9 cellular contexts compared by ENCODE assay signal in the genomic region with DNA sequence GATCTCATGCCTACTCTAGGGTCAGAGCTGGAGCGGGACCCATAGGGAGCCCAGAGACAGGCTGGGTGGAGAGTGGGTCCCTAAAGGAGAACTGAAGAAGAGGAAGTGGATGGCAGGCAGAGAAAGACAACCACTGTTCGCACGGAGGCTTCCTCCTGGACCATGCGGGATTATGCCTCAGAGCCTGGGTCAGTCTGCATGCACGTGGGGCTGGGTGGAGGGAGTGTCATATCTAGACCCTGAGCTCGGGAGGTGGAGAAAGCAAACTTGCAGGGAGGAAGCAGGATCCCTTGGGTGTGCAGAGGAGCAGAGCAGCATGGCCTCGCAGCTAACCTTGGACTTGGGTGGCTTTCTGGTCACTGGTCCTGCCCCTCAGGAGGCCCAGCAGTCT.
DNase-seq lines count a peak whose midpoint lies in the region; ATAC-seq and TF ChIP-seq lines count a peak whose summit lies in the region.
"Had no signal": no experiment of that assay in that cellular context is flagged by ENCODE, and none has a peak within 500 bp of the region (broad histone marks: within the 10 kb centered on the region; RNA-seq: fewer than 3 reads in every experiment).

No MANE protein-coding gene starts in this region.

- no peak overlapping the region for H3K4me3 Mint-ChIP-seq in activated T-cell treated with anti-CD3 and anti-CD28 coated beads, Interleukin-2, amount 50 U/mL, for 24 hours

- H3K36me3 Mint-ChIP-seq in activated T-cell treated with anti-CD3 and anti-CD28 coated beads, Interleukin-2, amount 50 U/mL, for 24 hours (ENCODE audit: low read depth): peaks cover 5% of the 10 kb centered on the region

- no peaks in the 10 kb centered on the region for H3K27me3 ChIP-seq in upper lobe of left lung

- WGBS in upper lobe of left lung, 2 donors: 57 to 63% methylated on average over 6 to 7 of the region's 7 CpGs

- H3K9me3 Mint-ChIP-seq in activated T-cell treated with anti-CD3 and anti-CD28 coated beads, Interleukin-2, amount 50 U/mL, for 24 hours: no peaks in the 10 kb centered on the region

- TF ChIP-seq POLR2A in upper lobe of left lung (IDR thresholded peaks at IDR 0.05): no peak

- H3K27ac Mint-ChIP-seq in activated T-cell treated with anti-CD3 and anti-CD28 coated beads, Interleukin-2, amount 50 U/mL, for 24 hours: peak overlapping the region; percentile 84

- H3K27me3 Mint-ChIP-seq in activated T-cell treated with anti-CD3 and anti-CD28 coated beads, Interleukin-2, amount 50 U/mL, for 24 hours: no peaks in the 10 kb centered on the region

- H3K4me3 ChIP-seq in upper lobe of left lung: no peak overlapping the region
- H3K4me3 ChIP-seq in foreskin fibroblast (ENCODE audit: low read depth in 1 of 2, low read length in 2 of 2): no peak overlapping the region

- peaks cover 29% of the 10 kb centered on the region for H3K4me1 Mint-ChIP-seq in activated T-cell treated with anti-CD3 and anti-CD28 coated beads, Interleukin-2, amount 50 U/mL, for 24 hours (ENCODE audit: low read depth)

- H3K27ac ChIP-seq in upper lobe of left lung: peak overlapping the region in 3 of 4 donors; percentile 49 to 78 (median 57)

- DNase-seq in activated T-cell treated with anti-CD3 and anti-CD28 coated beads, Interleukin-2, amount 50 U/mL, for 24 hours: peak; percentile 37
- DNase-seq in activated T-cell treated with anti-CD3 and anti-CD28 coated beads, Interleukin-2, amount 50 U/mL, for 1 hour: no peak
- DNase-seq in SKM-1 (lab: John Stamatoyannopoulos, UW; ENCODE audit: unreplicated experiment) (peak; percentile 81), hippocampal formation (lab: John Stamatoyannopoulos, UW) (peak; percentile 24 to 47), upper lobe of left lung (peak in 1 of 2 donors; percentile 73), T-helper 9 cell (no peak), foreskin fibroblast (no peak), HuH-7.5 (ENCODE audit: low spot score) (no peak)
- DNase-seq: NCI-H1092 had no signal

- peak; percentile 84 to 86 for ATAC-seq in upper lobe of left lung (ENCODE audit: low FRiP score in 2 of 2)

- no peaks in the 10 kb centered on the region for H3K9me3 ChIP-seq in upper lobe of left lung

- H3K4me1 ChIP-seq in upper lobe of left lung: peaks cover 0 to 9% (median 6%) of the 10 kb centered on the region in 4 donors

- H3K36me3 ChIP-seq in upper lobe of left lung: no peaks in the 10 kb centered on the region

- TF ChIP-seq CTCF in upper lobe of left lung (IDR thresholded peaks at IDR 0.05): no peak
- TF ChIP-seq CTCF in foreskin fibroblast (IDR thresholded peaks at IDR 0.05; ENCODE audit: low read depth, low read length): no peak

- TF ChIP-seq EP300 in upper lobe of left lung (IDR thresholded peaks at IDR 0.05): no peak

Comparison
In these comparisons a context has a peak if more than half of its experiments do, and no peak if none do; other contexts are left out.
1. DNase-seq: peak in activated T-cell treated with anti-CD3 and anti-CD28 coated beads, Interleukin-2, amount 50 U/mL, for 24 hours (single experiment), SKM-1 (single experiment) and hippocampal formation (2 of 2); none in activated T-cell treated with anti-CD3 and anti-CD28 coated beads, Interleukin-2, amount 50 U/mL, for 1 hour (single experiment), T-helper 9 cell (single experiment), foreskin fibroblast (0 of 2) and HuH-7.5 (single experiment).